Comparison of ENCODE assay signal across 8 cellular contexts in the genomic region with DNA sequence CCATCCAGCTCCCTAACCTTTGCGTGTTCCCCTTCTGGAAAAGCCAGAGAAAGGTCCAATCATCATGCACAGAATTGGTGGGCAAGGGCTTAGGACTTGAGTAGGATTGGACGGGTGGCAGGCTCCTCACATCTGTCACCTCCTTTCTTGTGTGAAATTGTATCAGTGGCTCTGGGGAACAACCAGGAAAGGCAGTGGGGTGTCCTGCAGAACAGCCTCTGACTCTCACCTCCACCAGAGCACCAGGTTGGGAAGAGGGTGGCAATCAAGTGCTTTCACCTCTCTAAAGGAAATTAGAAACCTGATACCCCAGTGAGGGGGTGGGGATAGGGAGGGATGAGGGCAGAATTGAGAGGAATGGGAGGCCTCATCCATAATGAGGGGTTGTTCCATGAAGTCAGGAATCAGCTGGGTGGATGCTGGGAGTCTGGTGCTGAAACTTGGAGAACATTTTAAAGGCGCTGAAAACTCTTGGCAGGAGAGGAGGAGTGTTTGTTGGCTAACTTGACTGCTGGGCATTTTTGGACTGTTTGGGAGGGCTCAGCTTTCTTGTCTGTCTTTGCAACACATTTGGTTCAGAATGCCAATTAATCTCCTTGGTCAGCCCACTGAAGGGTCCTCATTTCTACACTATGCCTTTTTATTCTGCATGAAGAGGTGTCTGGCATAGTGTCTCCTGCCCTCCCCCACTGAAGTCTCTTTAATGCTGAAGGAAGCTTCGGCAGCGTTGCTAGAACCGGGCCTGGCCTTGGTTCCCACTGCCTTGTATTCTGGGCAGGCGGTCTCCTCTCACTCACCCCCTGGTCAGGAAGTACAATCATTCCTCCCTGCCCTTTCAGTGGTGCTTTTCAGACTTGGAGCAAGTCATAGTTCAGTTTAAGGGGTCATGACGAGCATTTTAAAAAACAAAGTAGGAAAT. TPM values are rescaled to one million over a fixed set of nuclear protein-coding genes. Genes with fewer than 3 reads are reported as not detected.
DNase-seq lines count a peak whose midpoint lies in the region; ATAC-seq and TF ChIP-seq lines count a peak whose summit lies in the region.

No MANE protein-coding gene starts in this region.

- H3K4me3 ChIP-seq in CD8-positive, alpha-beta T cell (ENCODE audit: low read depth, low read length) = peak overlapping the region; percentile 92
- H3K4me3 ChIP-seq in MM.1S (ENCODE audit: low read length) (peak overlapping the region; percentile 89), iPS-18a (ENCODE audit: low read length) (peak overlapping the region; percentile 83), adrenal gland (no peak overlapping the region)

- H3K27ac ChIP-seq in CD8-positive, alpha-beta T cell (ENCODE audit: low read depth, low read length) = no peak overlapping the region
- H3K27ac ChIP-seq in MM.1S (ENCODE audit: low read length) = no peak overlapping the region
- H3K27ac ChIP-seq in iPS-18a (ENCODE audit: low read length) = peak overlapping the region; percentile 87
- peak overlapping the region; percentile 71 for H3K27ac ChIP-seq in temporal lobe (ENCODE audit: low read depth, low read length)
- H3K27ac ChIP-seq in adrenal gland = no peak overlapping the region

- H3K4me1 ChIP-seq in CD8-positive, alpha-beta T cell (ENCODE audit: insufficient read depth, low read length) = peaks cover 8% of the 10 kb centered on the region
- no peaks in the 10 kb centered on the region for H3K4me1 ChIP-seq in MM.1S (ENCODE audit: low read length)
- H3K4me1 ChIP-seq in iPS-18a (ENCODE audit: control insufficient read depth, low read depth, low read length) = peaks cover 28% of the 10 kb centered on the region
- H3K4me1 ChIP-seq in adrenal gland (replicated peaks in 1 of 2) = peaks cover 13 to 15% of the 10 kb centered on the region in 2 donors

- peaks cover 60% of the 10 kb centered on the region for H3K79me2 ChIP-seq in MM.1S (ENCODE audit: low read length)

- H3K9me3 ChIP-seq in CD8-positive, alpha-beta T cell (ENCODE audit: low read length) = no peaks in the 10 kb centered on the region
- no peaks in the 10 kb centered on the region for H3K9me3 ChIP-seq in MM.1S (replicated peaks; ENCODE audit: insufficient read depth, low read length)
- no peaks in the 10 kb centered on the region for H3K9me3 ChIP-seq in iPS-18a (ENCODE audit: control insufficient read depth, low read depth, low read length)
- no peaks in the 10 kb centered on the region for H3K9me3 ChIP-seq in adrenal gland (replicated peaks in 1 of 3)

- CTCF ChIA-PET in CD8-positive, alpha-beta T cell (lab: Charles Lee) = no interaction called here

- no peak for ATAC-seq in CD8-positive, alpha-beta T cell
- ATAC-seq in HG03135 (IDR thresholded peaks at IDR 0.05; ENCODE audit: unreplicated experiment) = no peak

- H3K27ac Mint-ChIP-seq in CD8-positive, alpha-beta T cell = peak overlapping the region; percentile 13

- H3F3A ChIP-seq in MM.1S (ENCODE audit: insufficient read depth, low read length) = 0 out of 2 replicates have a peak, but pooled peaks cover 3% of the 10 kb centered on the region

- no peaks in the 10 kb centered on the region for H3K9me3 Mint-ChIP-seq in CD8-positive, alpha-beta T cell

- no peak for TF ChIP-seq POLR2A in adrenal gland (IDR thresholded peaks at IDR 0.05)

- no peaks in the 10 kb centered on the region for H3K27me3 ChIP-seq in CD8-positive, alpha-beta T cell (ENCODE audit: insufficient read depth, low read length)
- no peaks in the 10 kb centered on the region for H3K27me3 ChIP-seq in MM.1S (replicated peaks; ENCODE audit: insufficient read depth, low read length)
- H3K27me3 ChIP-seq in iPS-18a (ENCODE audit: control insufficient read depth, insufficient read depth, low read length) = no peaks in the 10 kb centered on the region
- H3K27me3 ChIP-seq in adrenal gland = peaks cover 14% of the 10 kb centered on the region

- intact Hi-C loops in CD8-positive, alpha-beta T cell (cut with DNase I, micrococcal nuclease) = no loop called here
- intact Hi-C loops in adrenal gland (cut with DNase I) = no loop called here

- no peaks in the 10 kb centered on the region for H3K9me2 ChIP-seq in MM.1S (replicated peaks; ENCODE audit: insufficient read depth, low read length)

- H3K27me3 Mint-ChIP-seq in CD8-positive, alpha-beta T cell (ENCODE audit: low read depth) = no peaks in the 10 kb centered on the region

- peak overlapping the region; percentile 59; the same call in 1 of the 2 replicates for H3K4me2 ChIP-seq in MM.1S (ENCODE audit: low read depth, low read length)

- no peak overlapping the region for H2AFZ ChIP-seq in MM.1S (ENCODE audit: low read length)

- WGBS in adrenal gland, 4 donors = 78 to 85% (median 84%) methylated on average over 8 of the region's 8 CpGs

- H3K9ac ChIP-seq in MM.1S (ENCODE audit: low read length) (peak overlapping the region; percentile 41; the same call in 1 of the 2 replicates), iPS-18a (ENCODE audit: low read length) (peak overlapping the region; percentile 99)

- H3K4me3 Mint-ChIP-seq in CD8-positive, alpha-beta T cell = peak overlapping the region; percentile 82

- POLR2A ChIA-PET in CD8-positive, alpha-beta T cell (lab: Charles Lee) = no interaction called here

- peaks cover 43% of the 10 kb centered on the region for H3K4me1 Mint-ChIP-seq in CD8-positive, alpha-beta T cell (ENCODE audit: low read depth)

- TF ChIP-seq CTCF in CD8-positive, alpha-beta T cell (IDR thresholded peaks at IDR 0.05) = no peak
- TF ChIP-seq CTCF in MM.1S (IDR thresholded peaks at IDR 0.05; ENCODE audit: low read length) (no peak), adrenal gland (IDR thresholded peaks at IDR 0.05) (no peak)

- H3K36me3 ChIP-seq in CD8-positive, alpha-beta T cell (ENCODE audit: insufficient read depth, low read length) = no peaks in the 10 kb centered on the region
- H3K36me3 ChIP-seq in MM.1S (replicated peaks; ENCODE audit: insufficient read depth, low read length) (no peaks in the 10 kb centered on the region), iPS-18a (ENCODE audit: control insufficient read depth, low read depth, low read length) (peaks cover 9% of the 10 kb centered on the region), adrenal gland (replicated peaks in 1 of 2) (no peaks in the 10 kb centered on the region)

- H3K36me3 Mint-ChIP-seq in CD8-positive, alpha-beta T cell = peaks cover 10% of the 10 kb centered on the region

- H4K20me1 ChIP-seq in MM.1S (ENCODE audit: insufficient read depth, low read length) = no peaks in the 10 kb centered on the region

- DNase-seq in CD8-positive, alpha-beta T cell = no peak
- DNase-seq in MM.1S (no peak), amygdala (lab: John Stamatoyannopoulos, UW) (peak in 34 of 56 donors; percentile 12 to 87 (median 46)), adrenal gland (no peak), dermis blood vessel endothelial cell (no peak)

RNA-seq across cellular contexts. Expression of a gene that starts 2.1 kb away (rescaled TPM):
- 10 to 100 TPM; 18.5 to 21.9 TPM for total RNA-seq in CD8-positive, alpha-beta T cell
- total RNA-seq in temporal lobe (25.3 TPM), adrenal gland (1 to 10 TPM; 1.8 to 9.0 (median 3.4) TPM), dermis blood vessel endothelial cell (1.4 and 6.8 TPM in 2 replicates)
- 10 to 100 TPM in 1 of 3 donors, 1 to 10 TPM in 2; 2.0 to 12.0 (median 3.8) TPM for polyA plus RNA-seq in adrenal gland

RNA-seq across cellular contexts. Expression of a gene that starts 54.9 kb away (rescaled TPM):
- total RNA-seq in CD8-positive, alpha-beta T cell = not detected
- total RNA-seq in temporal lobe = not detected
- total RNA-seq in adrenal gland = under 1 TPM in 3 of 8 donors, not detected in 5; 0.34 to 0.68 (median 0.49) TPM
- under 1 TPM; 0.30 to 0.33 (median 0.32) TPM for polyA plus RNA-seq in adrenal gland
- total RNA-seq in dermis blood vessel endothelial cell = not detected in 2 replicates

Comparison
In these comparisons a context has a peak if more than half of its experiments do, and no peak if none do; other contexts are left out.
1. DNase-seq: peak in amygdala (34 of 56); none in CD8-positive, alpha-beta T cell (0 of 7), MM.1S (single experiment), adrenal gland (0 of 7) and dermis blood vessel endothelial cell (single experiment).
2. H3K27ac ChIP-seq: peak in iPS-18a (single experiment) and temporal lobe (single experiment); none in CD8-positive, alpha-beta T cell (single experiment), MM.1S (single experiment) and adrenal gland (0 of 5).
3. H3K4me3 ChIP-seq: peak in CD8-positive, alpha-beta T cell (single experiment), MM.1S (single experiment) and iPS-18a (single experiment); none in adrenal gland (0 of 4).